Comparison of ENCODE assay signal across 1 cellular context in genomic region chr20:10828221-10828620, GRCh38.
TF ChIP-seq lines count a peak whose summit lies in the region.

No MANE protein-coding gene starts in this region.

TF ChIP-seq in IMR-90, 13 proteins besides CTCF, POLR2A, EP300 and RAD21:
- TF ChIP-seq BHLHE40 (IDR thresholded peaks at IDR 0.05; ENCODE audit: low read depth, low read length) (no peak), FOS (IDR thresholded peaks at IDR 0.05; ENCODE audit: low read depth, low read length) (no peak), RCOR1 (IDR thresholded peaks at IDR 0.05; ENCODE audit: insufficient replicate concordance, low read length) (no peak), CEBPB (IDR thresholded peaks at IDR 0.05; ENCODE audit: low read depth, low read length) (no peak), MAZ (IDR thresholded peaks at IDR 0.05; ENCODE audit: borderline replicate concordance, low read depth, low read length) (no peak), SMC3 (IDR thresholded peaks at IDR 0.05; ENCODE audit: low read depth, low read length) (no peak), NFE2L2 (IDR thresholded peaks at IDR 0.05; ENCODE audit: low read depth, low read length) (no peak), MAFK (IDR thresholded peaks at IDR 0.05; ENCODE audit: low read depth, low read length) (no peak), MXI1 (IDR thresholded peaks at IDR 0.05; ENCODE audit: borderline replicate concordance, low read depth, low read length) (no peak), ELK1 (IDR thresholded peaks at IDR 0.05; ENCODE audit: borderline replicate concordance, low read depth, low read length) (no peak), USF2 (IDR thresholded peaks at IDR 0.05; ENCODE audit: low read depth, low read length) (no peak), RFX5 (IDR thresholded peaks at IDR 0.05; ENCODE audit: low read depth, low read length) (no peak), CHD1 (IDR thresholded peaks at IDR 0.05; ENCODE audit: low read depth, low read length) (no peak)
